14 cellular contexts compared by ENCODE assay signal in genomic region chr2:216002274-216002673, GRCh38. TPM values are rescaled to one million over a fixed set of nuclear protein-coding genes. Genes with fewer than 3 reads are reported as not detected.
DNase-seq lines count a peak whose midpoint lies in the region; ATAC-seq, FAIRE-seq and TF ChIP-seq lines count a peak whose summit lies in the region.
"Had no signal": no experiment of that assay in that cellular context is flagged by ENCODE, and none has a peak within 500 bp of the region (broad histone marks: within the 10 kb centered on the region; RNA-seq: fewer than 3 reads in every experiment).

No MANE protein-coding gene starts in this region.

- H2BK120ac ChIP-seq in H1 (replicated peaks; ENCODE audit: low read depth, low read length) = no peak overlapping the region

- H3K27me3 ChIP-seq in KMS-11 (ENCODE audit: insufficient read depth, low read depth) (no peaks in the 10 kb centered on the region), H1 (replicated peaks in 1 of 4; ENCODE audit: control insufficient read depth in 3 of 4, extremely low read depth in 1 of 4, insufficient read depth in 3 of 4, low read length in 3 of 4) (no peaks in the 10 kb centered on the region), neural progenitor cell (no peaks in the 10 kb centered on the region), testis (no peaks in the 10 kb centered on the region)
- H3K27me3 ChIP-seq: vagina had no signal

- no peak overlapping the region for H3K23ac ChIP-seq in H1 (ENCODE audit: insufficient read length)

- H3K27ac ChIP-seq in KMS-11 (peak overlapping the region; percentile 31; the same call in 1 of the 2 replicates), H1 (ENCODE audit: low read depth, low read length) (no peak overlapping the region), neural progenitor cell (no peak overlapping the region), testis (no peak overlapping the region)
- H3K27ac ChIP-seq: vagina had no signal

- no peak overlapping the region for H4K8ac ChIP-seq in H1 (ENCODE audit: extremely low read depth, insufficient read depth, low read length)

- H2BK20ac ChIP-seq in H1 (ENCODE audit: low read length) = no peak overlapping the region

- H3K4me3 Mint-ChIP-seq in neural progenitor cell = peak overlapping the region; percentile 30
- H3K4me3 Mint-ChIP-seq: CD8-positive, alpha-beta T cell had no signal

- H3K9ac ChIP-seq in KMS-11 (no peak overlapping the region), H1 (replicated peaks in 1 of 4; ENCODE audit: extremely low read depth in 1 of 4, low read depth in 3 of 4, low read length in 3 of 4) (no peak overlapping the region; a peak in 1 of 7 replicates), neural progenitor cell (no peak overlapping the region)

- H3K4me2 ChIP-seq in KMS-11 = peak overlapping the region; percentile 44; the same call in 1 of the 2 replicates
- no peak overlapping the region for H3K4me2 ChIP-seq in H1 (ENCODE audit: insufficient read depth in 1 of 2, low read depth in 2 of 2, low read length in 2 of 2)
- peak overlapping the region; percentile 28 for H3K4me2 ChIP-seq in neural progenitor cell

- H3K79me2 ChIP-seq in KMS-11 (ENCODE audit: insufficient read depth, low read depth) (peaks cover 51% of the 10 kb centered on the region; the same call in 1 of the 2 replicates), H1 (ENCODE audit: control insufficient read depth in 1 of 2, insufficient read depth in 2 of 2, low read length in 2 of 2) (peaks cover 0 to 82% of the 10 kb centered on the region in 2 experiments; a peak in 2 of 4 replicates), neural progenitor cell (ENCODE audit: low read depth) (peaks cover 38% of the 10 kb centered on the region)

- no peak overlapping the region for H4K5ac ChIP-seq in H1 (ENCODE audit: insufficient read length, low read depth, low read length)

- no peak overlapping the region for H3K14ac ChIP-seq in H1 (ENCODE audit: insufficient read length)

- no peak for TF ChIP-seq RAD21 in H1 (IDR thresholded peaks at IDR 0.05 in 1 of 2, conservative IDR thresholded peaks at IDR 0.05 in 1 of 2; ENCODE audit: low read depth in 2 of 2, low read length in 2 of 2)

- peak overlapping the region; percentile 33 for H3K4me3 ChIP-seq in GM12865 (ENCODE audit: low read depth, low read length)
- no peak overlapping the region for H3K4me3 ChIP-seq in KMS-11 (IDR thresholded peaks at IDR 0.05; ENCODE audit: insufficient read depth, low read depth, low read length)
- no peak overlapping the region for H3K4me3 ChIP-seq in H1 (ENCODE audit: extremely low read depth in 1 of 4, insufficient read depth in 2 of 4, low read depth in 3 of 4, low read length in 4 of 4)
- no peak overlapping the region for H3K4me3 ChIP-seq in neural progenitor cell
- H3K4me3 ChIP-seq in testis = no peak overlapping the region
- H3K4me3 ChIP-seq: vagina had no signal

- CTCF ChIA-PET in H1 (lab: Charles Lee; ENCODE audit: partially characterized antibody) = interaction anchor here (0.8 to 3.0 kb wide), 3 partner anchors 10 to 162 kb away, joined by 3 to 16 read pairs (median 4); no protein-coding TSS in a partner anchor

- peak; percentile 50 for DNase-seq in GM12865 (ENCODE audit: low read depth)
- no peak for DNase-seq in H1 (ENCODE audit: low read depth in 1 of 2, low spot score in 2 of 2)
- DNase-seq in neural progenitor cell (ENCODE audit: low spot score) = no peak
- no peak for DNase-seq in testis
- no peak for DNase-seq in NCI-H1436 (lab: John Stamatoyannopoulos, UW)
- DNase-seq: CD8-positive, alpha-beta T cell; IMR-90; NCI-H1105 treated with DMSO at 0.1 percent for 48 hours; right cardiac atrium; stimulated activated CD4-positive, alpha-beta T cell treated with anti-CD3 and anti-CD28 coated beads, Interleukin-4, amount 100 ng/mL, for 1 hour had no signal

- no peak overlapping the region for H3K18ac ChIP-seq in H1 (ENCODE audit: extremely low read depth, low read length)

- no peak for ATAC-seq in GM21447 (IDR thresholded peaks at IDR 0.05; ENCODE audit: unreplicated experiment)
- ATAC-seq: CD8-positive, alpha-beta T cell; right cardiac atrium had no signal

- H3K36me3 Mint-ChIP-seq in neural progenitor cell = peaks cover 5% of the 10 kb centered on the region

- TF ChIP-seq POLR2A in H1 (IDR thresholded peaks at IDR 0.05; ENCODE audit: control extremely low read depth in 1 of 2, low read depth in 2 of 2, low read length in 2 of 2) (no peak), testis (IDR thresholded peaks at IDR 0.05) (no peak)

- H3F3A ChIP-seq in neural progenitor cell (ENCODE audit: low read depth) = peaks cover 21% of the 10 kb centered on the region

- no peaks in the 10 kb centered on the region for H3K27me3 Mint-ChIP-seq in neural progenitor cell (ENCODE audit: insufficient read depth, low read depth)

- 0 out of 2 replicates have a peak overlapping the region, but pooled peaks have one; percentile 29 for H2AK5ac ChIP-seq in H1 (ENCODE audit: low read depth, low read length)

- intact Hi-C loops in testis (cut with DNase I; ENCODE audit: low total_unique reads) = no loop called here

- H4K20me1 ChIP-seq in KMS-11 (ENCODE audit: insufficient read depth) (no peaks in the 10 kb centered on the region), H1 (replicated peaks in 1 of 2; ENCODE audit: control insufficient read depth in 1 of 2, insufficient read depth in 2 of 2, low read length in 2 of 2) (peaks cover 0 to 7% of the 10 kb centered on the region in 2 experiments), neural progenitor cell (ENCODE audit: low read depth) (peaks cover 15% of the 10 kb centered on the region)

- H3K9me3 Mint-ChIP-seq in neural progenitor cell = no peaks in the 10 kb centered on the region
- H3K9me3 Mint-ChIP-seq: CD8-positive, alpha-beta T cell had no signal

- peak overlapping the region; percentile 71 for H2BK5ac ChIP-seq in H1 (ENCODE audit: low read depth, low read length)

- H3K27ac Mint-ChIP-seq in neural progenitor cell = peak overlapping the region; percentile 2

- peaks cover 27% of the 10 kb centered on the region for H3K4me1 Mint-ChIP-seq in neural progenitor cell

- TF ChIP-seq CTCF in GM12865 (IDR thresholded peaks at IDR 0.05; ENCODE audit: insufficient read depth, low read depth, low read length, missing control alignments) (no peak), KMS-11 (conservative IDR thresholded peaks at IDR 0.05; ENCODE audit: low read depth, low read length) (no peak), H1 (IDR thresholded peaks at IDR 0.05; ENCODE audit: control extremely low read depth in 1 of 3, insufficient read depth in 1 of 3, low read depth in 1 of 3, low read length in 3 of 3) (no peak), neural progenitor cell (IDR thresholded peaks at IDR 0.05) (no peak), testis (IDR thresholded peaks at IDR 0.05) (no peak)

- no peaks in the 10 kb centered on the region for H3K36me3 ChIP-seq in KMS-11 (ENCODE audit: insufficient read depth)
- peaks cover 0 to 1% (median 0%) of the 10 kb centered on the region in 4 experiments; a peak in 2 of 8 replicates for H3K36me3 ChIP-seq in H1 (ENCODE audit: control insufficient read depth in 2 of 4, insufficient read depth in 4 of 4, low read length in 3 of 4)
- no peaks in the 10 kb centered on the region for H3K36me3 ChIP-seq in neural progenitor cell
- H3K36me3 ChIP-seq in testis (ENCODE audit: low read depth, missing control alignments) = no peaks in the 10 kb centered on the region
- H3K36me3 ChIP-seq: vagina had no signal

- POLR2A ChIA-PET in H1 (lab: Charles Lee; ENCODE audit: partially characterized antibody) = interaction anchor here (0.6 kb wide), 1 partner anchor 54 kb away, joined by 3 read pairs; no protein-coding TSS in a partner anchor

- H3K4me1 ChIP-seq in KMS-11 (ENCODE audit: low read depth, poor library complexity, severe bottlenecking) = peaks cover 57% of the 10 kb centered on the region
- H3K4me1 ChIP-seq in H1 (replicated peaks in 1 of 4; ENCODE audit: control insufficient read depth in 3 of 4, insufficient read depth in 4 of 4, low read length in 3 of 4) = peaks cover 7 to 29% (median 12%) of the 10 kb centered on the region in 4 experiments
- peaks cover 35% of the 10 kb centered on the region for H3K4me1 ChIP-seq in neural progenitor cell
- H3K4me1 ChIP-seq in testis = peaks cover 7% of the 10 kb centered on the region

- H3K23me2 ChIP-seq in H1 (ENCODE audit: low read depth, low read length) = no peaks in the 10 kb centered on the region

- FAIRE-seq in H1 (lab: Jason Lieb, UNC) = no peak
- FAIRE-seq: endometrium had no signal

- no peak overlapping the region for H2BK15ac ChIP-seq in H1 (ENCODE audit: low read length)

- no peaks in the 10 kb centered on the region for H3K9me3 ChIP-seq in H1 (ENCODE audit: insufficient read depth in 2 of 2, low read depth in 1 of 2, low read length in 1 of 2)
- H3K9me3 ChIP-seq in neural progenitor cell (ENCODE audit: low read depth) = no peaks in the 10 kb centered on the region
- no peaks in the 10 kb centered on the region for H3K9me3 ChIP-seq in testis
- H3K9me3 ChIP-seq: vagina had no signal

- TF ChIP-seq EP300 in H1 (IDR thresholded peaks at IDR 0.05; ENCODE audit: borderline replicate concordance in 1 of 2, low read depth in 2 of 2, low read length in 2 of 2) = no peak

- H4K91ac ChIP-seq in H1 (replicated peaks; ENCODE audit: insufficient read length, low read length) = no peak overlapping the region

- H2BK12ac ChIP-seq in H1 (ENCODE audit: low read depth, low read length) = no peak overlapping the region

- H2AFZ ChIP-seq in KMS-11 (ENCODE audit: low read depth) (no peak overlapping the region), H1 (ENCODE audit: low read length) (no peak overlapping the region), neural progenitor cell (replicated peaks) (no peak overlapping the region)

- WGBS in H1 (ENCODE audit: extremely low coverage in 1 of 2, insufficient coverage in 1 of 2, insufficient read length in 1 of 2, insufficient replicate concordance in 2 of 2, low coverage in 1 of 2, low lambda C conversion rate in 2 of 2, missing lambda C conversion rate in 1 of 2), 2 experiments = 82% methylated on average over 5 of the region's 5 CpGs; no CpG with 5 or more reads in 1 of the 2 experiments
- WGBS in testis, 2 donors = 45 to 62% methylated on average over 5 of the region's 5 CpGs

- H3K4ac ChIP-seq in H1 (replicated peaks; ENCODE audit: insufficient read length, low read depth, low read length) = no peak overlapping the region

- H3K79me1 ChIP-seq in H1 (ENCODE audit: low read depth, low read length) = peaks cover 10% of the 10 kb centered on the region

- H3K56ac ChIP-seq in H1 (replicated peaks; ENCODE audit: insufficient read length, low read depth, low read length) = no peak overlapping the region

RNA-seq across cellular contexts. Expression of gene MREG, which starts 11.1 kb away (rescaled TPM):
- total RNA-seq in H1 (2021; fragmentation: NEBNext Ultra II Directional; extraction: Animal tissue kit (Norgen Biotek cat#: 25700)) = 28.4 and 31.9 TPM in 2 replicates
- polyA plus RNA-seq in H1 (2011; rRNA removed) (5.7 and 7.5 TPM in 2 replicates), testis (ENCODE audit: insufficient read depth, low read depth, low replicate concordance) (3.0 TPM)
- polyA plus RNA-seq in H1 (2011; cell fraction: cytosol; rRNA removed) = 9.8 TPM
- 10.7 TPM for polyA plus RNA-seq in H1 (2011; cell fraction: nucleus; rRNA removed)
- 15.4 to 24.4 TPM (median 17.9 TPM) in 4 replicates for polyA plus RNA-seq in H1 (2012, experiment 1 of 2)
- polyA plus RNA-seq in H1 (2012, experiment 2 of 2) = 13.0 TPM
- 14.0 TPM for polyA plus RNA-seq in H1 (2013, experiment 1 of 2)
- polyA plus RNA-seq in H1 (2013, experiment 2 of 2) = 13.2 TPM
- 14.5 and 20.8 TPM in 2 replicates for polyA minus RNA-seq in H1 (2011; rRNA and poly(A)+ RNA removed)
- 11.8 TPM for polyA minus RNA-seq in H1 (2011; cell fraction: cytosol; rRNA and poly(A)+ RNA removed)
- polyA minus RNA-seq in H1 (2011; cell fraction: nucleus; rRNA and poly(A)+ RNA removed) = 18.4 TPM
- total RNA-seq in neural progenitor cell (ENCODE audit: low replicate concordance) (11.0 and 19.1 TPM in 2 replicates), testis (1 to 10 TPM; 4.3 to 5.2 TPM)

Comparison
In these comparisons a context has a peak if more than half of its experiments do, and no peak if none do; other contexts are left out.
1. H3K4me2 ChIP-seq: peak in KMS-11 (single experiment) and neural progenitor cell (single experiment); none in H1 (0 of 2).